In genomic region chrX:107445146-107445545, GRCh38 we compare ENCODE assay signal across 24 cellular contexts. TPM values are rescaled to one million over a fixed set of nuclear protein-coding genes. Genes with fewer than 3 reads are reported as not detected.
"Had no signal": no experiment of that assay in that cellular context is flagged by ENCODE, and none has a peak within 500 bp of the region (broad histone marks: within the 10 kb centered on the region; RNA-seq: fewer than 3 reads in every experiment).

No MANE protein-coding gene starts in this region.

- H3K27ac ChIP-seq: foreskin keratinocyte, hepatocyte, neutrophil, spleen, tibial nerve, upper lobe of right lung, vagina had no signal

- H3K4me3 Mint-ChIP-seq: nephron; stimulated activated memory B cell treated with anti-CD40 and anti-IgM and Interleukin-4, amounts not matched to agents 10 μg/mL and 1 μg/mL and 100 μg/mL, for 72 hours; stimulated activated naive CD8-positive, alpha-beta T cell treated with anti-CD3 and anti-CD28 coated beads, Interleukin-15, Interleukin-2, amounts not matched to agents 100 ng/mL and 50 ng/mL, for 24 hours had no signal

- DNase-seq: dermis blood vessel endothelial cell; erythroblast; foreskin keratinocyte; head of caudate nucleus; left colon; left ventricle myocardium superior; mesendoderm; posterior cingulate gyrus; spleen; stimulated activated CD4-positive, alpha-beta T cell treated with anti-CD3 and anti-CD28 coated beads, Interleukin-15, amount 100 ng/mL, for 24 hours; stimulated activated CD4-positive, alpha-beta T cell treated with anti-CD3 and anti-CD28 coated beads, Interleukin-1b, Interleukin-23, amount 100 ng/mL, for 48 hours; stimulated activated CD4-positive, alpha-beta T cell treated with anti-CD3 and anti-CD28 coated beads, Interleukin-4, amount 100 ng/mL, for 24 hours; upper lobe of right lung had no signal

- H3K27ac Mint-ChIP-seq: nephron; stimulated activated memory B cell treated with anti-CD40 and anti-IgM and Interleukin-4, amounts not matched to agents 10 μg/mL and 1 μg/mL and 100 μg/mL, for 72 hours; stimulated activated naive CD8-positive, alpha-beta T cell treated with anti-CD3 and anti-CD28 coated beads, Interleukin-15, Interleukin-2, amounts not matched to agents 100 ng/mL and 50 ng/mL, for 24 hours had no signal

- H3K27me3 ChIP-seq: upper lobe of right lung, vagina had no signal

- H3K4me3 ChIP-seq: hepatocyte, lung, spleen, tibial nerve, upper lobe of right lung, vagina had no signal

- ATAC-seq: foreskin keratinocyte; left colon; left ventricle myocardium superior; sciatic nerve; stimulated activated memory B cell treated with anti-CD40 and anti-IgM and Interleukin-4, amounts not matched to agents 10 μg/mL and 1 μg/mL and 100 μg/mL, for 72 hours; upper lobe of right lung had no signal

- H3K36me3 Mint-ChIP-seq: stimulated activated memory B cell treated with anti-CD40 and anti-IgM and Interleukin-4, amounts not matched to agents 10 μg/mL and 1 μg/mL and 100 μg/mL, for 72 hours had no signal

- H3K36me3 ChIP-seq: neutrophil, spleen, tibial nerve, upper lobe of right lung, vagina had no signal

- H3K4me1 ChIP-seq: foreskin keratinocyte, upper lobe of right lung, vagina had no signal

- H3K9me3 ChIP-seq: neutrophil, spleen, tibial nerve, upper lobe of right lung, vagina had no signal

- H3K9me3 Mint-ChIP-seq: stimulated activated memory B cell treated with anti-CD40 and anti-IgM and Interleukin-4, amounts not matched to agents 10 μg/mL and 1 μg/mL and 100 μg/mL, for 72 hours; stimulated activated naive CD8-positive, alpha-beta T cell treated with anti-CD3 and anti-CD28 coated beads, Interleukin-15, Interleukin-2, amounts not matched to agents 100 ng/mL and 50 ng/mL, for 24 hours had no signal

RNA-seq across cellular contexts. Expression of gene FRMPD3, which starts 4.3 kb away (rescaled TPM):
- total RNA-seq: dermis blood vessel endothelial cell, endothelial cell of umbilical vein, foreskin keratinocyte, left ventricle myocardium superior, pulmonary artery endothelial cell, tibial nerve had no signal
- polyA plus RNA-seq: endothelial cell of umbilical vein, foreskin keratinocyte, hepatocyte had no signal
